12 cellular contexts compared by ENCODE assay signal in genomic region chr6:125104425-125104824, GRCh38. TPM values are rescaled to one million over a fixed set of nuclear protein-coding genes. Genes with fewer than 3 reads are reported as not detected.
DNase-seq lines count a peak whose midpoint lies in the region; ATAC-seq and TF ChIP-seq lines count a peak whose summit lies in the region.
"Had no signal": no experiment of that assay in that cellular context is flagged by ENCODE, and none has a peak within 500 bp of the region (broad histone marks: within the 10 kb centered on the region; RNA-seq: fewer than 3 reads in every experiment).

No MANE protein-coding gene starts in this region.

- peaks cover 19 to 55% of the 10 kb centered on the region in 2 donors for H3K4me1 ChIP-seq in thoracic aorta (ENCODE audit: control insufficient read depth in 1 of 2, low read depth in 2 of 2)

- no peak overlapping the region for H3K4me3 ChIP-seq in astrocyte of the cerebellum (ENCODE audit: low read depth, low read length)
- H3K4me3 ChIP-seq in thoracic aorta: no peak overlapping the region

- DNase-seq in DMS 273 (lab: John Stamatoyannopoulos, UW; ENCODE audit: unreplicated experiment) (peak; percentile 43), DMS 273 treated with DMSO at 0.1 percent for 48 hours (lab: John Stamatoyannopoulos, UW) (no peak), astrocyte of the cerebellum (ENCODE audit: low read depth) (peak; percentile 68), iPS-NIHi11 (ENCODE audit: low spot score) (peak; percentile 45), thoracic aorta (ENCODE audit: low spot score) (no peak), OCI-M2 (lab: John Stamatoyannopoulos, UW; ENCODE audit: unreplicated experiment) (no peak)
- DNase-seq in activated CD4-positive, alpha-beta T cell treated with anti-CD3 and anti-CD28 coated beads, Interleukin-2, amount 50 U/mL, for 4 hours: no peak
- DNase-seq: activated B cell treated with CpG ODN at 0.5 μM for 24 hours, naive B cell, NCI-H446 treated with DMSO at 0.1 percent for 48 hours had no signal

- no peaks in the 10 kb centered on the region for H3K27me3 ChIP-seq in thoracic aorta (replicated peaks; ENCODE audit: insufficient read depth)

- no peaks in the 10 kb centered on the region for H3K36me3 ChIP-seq in thoracic aorta

- TF ChIP-seq CTCF in astrocyte of the cerebellum (IDR thresholded peaks at IDR 0.05; ENCODE audit: low read depth, low read length, missing control alignments): no peak
- no peak for TF ChIP-seq CTCF in thoracic aorta (IDR thresholded peaks at IDR 0.05)

- in situ Hi-C loops in astrocyte of the cerebellum (cut with HindIII; ENCODE audit: low sequenced_read_pairs): no loop called here

- peaks cover 1% of the 10 kb centered on the region for H3K9me3 ChIP-seq in thoracic aorta

- ATAC-seq in thoracic aorta (ENCODE audit: insufficient number of reproducible peaks, low FRiP score, low read depth) (peak; percentile 46), HG02840 (IDR thresholded peaks at IDR 0.05; ENCODE audit: low FRiP score, unreplicated experiment) (no peak)

- H3K27ac ChIP-seq in thoracic aorta: peak overlapping the region; percentile 85 to 89
- H3K27ac ChIP-seq: 22Rv1 had no signal

RNA-seq across cellular contexts. Expression of gene TPD52L1, which starts 49.1 kb away (rescaled TPM):
- total RNA-seq in thoracic aorta: 10 to 100 TPM; 37.1 to 73.5 TPM
- total RNA-seq: activated B cell treated with CpG ODN at 0.5 μM for 24 hours had no signal

Comparison
In these comparisons a context has a peak if more than half of its experiments do, and no peak if none do; other contexts are left out.
1. DNase-seq: peak in DMS 273 (single experiment), astrocyte of the cerebellum (single experiment) and iPS-NIHi11 (single experiment); none in DMS 273 treated with DMSO at 0.1 percent for 48 hours (single experiment), thoracic aorta (single experiment), activated CD4-positive, alpha-beta T cell treated with anti-CD3 and anti-CD28 coated beads, Interleukin-2, amount 50 U/mL, for 4 hours (0 of 2) and OCI-M2 (single experiment).